Comparison of ENCODE assay signal across 31 cellular contexts in the genomic region with DNA sequence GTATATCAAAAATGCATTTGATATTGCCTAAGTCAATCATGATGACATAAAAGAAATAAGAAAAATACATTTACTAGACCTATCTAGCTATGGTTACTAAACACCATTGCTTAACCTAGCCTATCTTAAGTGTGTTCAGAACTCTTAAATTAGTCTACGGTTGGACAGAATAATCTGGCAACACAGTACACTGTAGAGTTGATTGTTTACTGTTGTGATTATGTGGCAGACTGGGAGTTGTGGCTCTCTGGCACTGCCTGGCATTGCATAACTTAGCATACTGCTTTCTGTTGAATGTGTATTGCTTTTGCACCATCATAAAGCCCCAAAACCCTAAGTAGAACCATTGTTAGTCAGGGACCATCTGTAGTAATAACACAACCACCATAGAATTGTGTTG.
"Had no signal": no experiment of that assay in that cellular context is flagged by ENCODE, and none has a peak within 500 bp of the region (broad histone marks: within the 10 kb centered on the region; RNA-seq: fewer than 3 reads in every experiment).

No MANE protein-coding gene starts in this region.

- H3K27me3 ChIP-seq: body of pancreas, foreskin keratinocyte, gastrocnemius medialis had no signal

- H3K27me3 Mint-ChIP-seq: activated CD8-positive, alpha-beta T cell treated with anti-CD3 and anti-CD28 coated beads for 36 hours; activated T-helper 17 cell treated with anti-CD3 and anti-CD28 coated beads, Interleukin-2, amount 50 U/mL, for 72 hours; T-helper 17 cell had no signal

- ATAC-seq: activated CD4-positive, CD25-positive, alpha-beta regulatory T cell treated with anti-CD3 and anti-CD28 coated beads, Interleukin-2, amount 50 U/mL, for 24 hours; activated CD8-positive, alpha-beta T cell treated with anti-CD3 and anti-CD28 coated beads for 36 hours; activated T-cell treated with anti-CD3 and anti-CD28 coated beads, Interleukin-2, amount 50 U/mL, for 4 hours; activated T-helper 17 cell treated with anti-CD3 and anti-CD28 coated beads, Interleukin-2, amount 50 U/mL, for 72 hours; body of pancreas; effector memory CD8-positive, alpha-beta T cell; foreskin keratinocyte; gastrocnemius medialis; T-helper 17 cell had no signal

- H3K27ac Mint-ChIP-seq: activated B cell treated with CpG ODN at 0.5 μM for 24 hours; activated CD8-positive, alpha-beta T cell treated with anti-CD3 and anti-CD28 coated beads for 36 hours; activated naive CD8-positive, alpha-beta T cell; activated T-helper 17 cell treated with anti-CD3 and anti-CD28 coated beads, Interleukin-2, amount 50 U/mL, for 72 hours; T-helper 17 cell; T-helper 2 cell treated with Interferon-gamma antibody and Interleukin-4, amounts not matched to agents 5 μg/mL and 100 μg/mL, for 36 hours had no signal

- H3K4me1 ChIP-seq: body of pancreas, esophagus squamous epithelium, gastrocnemius medialis had no signal

- H3K27ac ChIP-seq: body of pancreas, epithelial cell of prostate, esophagus squamous epithelium, foreskin keratinocyte, gastrocnemius medialis, WERI-Rb-1 had no signal

- H3K4me3 Mint-ChIP-seq: activated B cell treated with CpG ODN at 0.5 μM for 24 hours; activated CD8-positive, alpha-beta T cell treated with anti-CD3 and anti-CD28 coated beads for 36 hours; activated naive CD8-positive, alpha-beta T cell; activated T-cell treated with anti-CD3 and anti-CD28 coated beads, Interleukin-2, amount 50 U/mL, for 4 hours; activated T-helper 17 cell treated with anti-CD3 and anti-CD28 coated beads, Interleukin-2, amount 50 U/mL, for 72 hours; effector memory CD8-positive, alpha-beta T cell; T-helper 17 cell; T-helper 2 cell treated with Interferon-gamma antibody and Interleukin-4, amounts not matched to agents 5 μg/mL and 100 μg/mL, for 36 hours had no signal

- H3K4me3 ChIP-seq: body of pancreas, esophagus squamous epithelium, gastrocnemius medialis had no signal

- H3K36me3 Mint-ChIP-seq: activated naive CD8-positive, alpha-beta T cell had no signal

- H3K36me3 ChIP-seq: esophagus squamous epithelium, gastrocnemius medialis, WERI-Rb-1 had no signal

- H3K9me3 Mint-ChIP-seq: activated B cell treated with CpG ODN at 0.5 μM for 24 hours; activated T-cell treated with anti-CD3 and anti-CD28 coated beads, Interleukin-2, amount 50 U/mL, for 4 hours; activated T-helper 17 cell treated with anti-CD3 and anti-CD28 coated beads, Interleukin-2, amount 50 U/mL, for 72 hours; effector memory CD8-positive, alpha-beta T cell; T-helper 2 cell treated with Interferon-gamma antibody and Interleukin-4, amounts not matched to agents 5 μg/mL and 100 μg/mL, for 36 hours had no signal

- DNase-seq: activated B cell treated with CpG ODN at 0.5 μM for 24 hours; activated CD4-positive, alpha-beta T cell treated with anti-CD3 and anti-CD28 coated beads for 48 hours; activated CD4-positive, alpha-beta T cell treated with anti-CD3 and anti-CD28 coated beads, Interleukin-2, amount 50 U/mL, for 1 hour; activated CD4-positive, alpha-beta T cell treated with anti-CD3 and anti-CD28 coated beads, Interleukin-2, amount 50 U/mL, for 48 hours; activated CD8-positive, alpha-beta memory T cell treated with anti-CD3 and anti-CD28 coated beads for 24 hours; activated CD8-positive, alpha-beta T cell treated with anti-CD3 and anti-CD28 coated beads for 36 hours; activated effector memory CD4-positive, alpha-beta T cell treated with Interleukin-2 at 50 U/mL for 16 hours; activated gamma-delta T cell treated with Interleukin-2 at 50 U/mL for 16 hours; activated naive CD4-positive, alpha-beta T cell treated with anti-CD3 and anti-CD28 coated beads, Interleukin-2, amount 50 U/mL, for 16 hours; activated naive CD4-positive, alpha-beta T cell treated with Interleukin-2 at 50 U/mL for 16 hours; activated T-cell treated with anti-CD3 and anti-CD28 coated beads, Interleukin-2, amount 50 U/mL, for 4 hours; amygdala; aorta; body of pancreas; caudate nucleus; cortex of kidney; dermis blood vessel endothelial cell; effector CD4-positive, alpha-beta T cell; effector memory CD8-positive, alpha-beta T cell; esophagus squamous epithelium; foreskin keratinocyte; gastrocnemius medialis; T-helper 1 cell; T-helper 17 cell; T1000; WERI-Rb-1 had no signal

- H3K9me3 ChIP-seq: body of pancreas, esophagus squamous epithelium, gastrocnemius medialis had no signal
